9 cellular contexts compared by ENCODE assay signal in genomic region chr4:107862658-107863057, GRCh38. TPM values are rescaled to one million over a fixed set of nuclear protein-coding genes. Genes with fewer than 3 reads are reported as not detected.
A peak's percentile ranks its signal among the peaks of the same experiment; 100 is the strongest.
DNase-seq lines count a peak whose midpoint lies in the region; ATAC-seq, FAIRE-seq and TF ChIP-seq lines count a peak whose summit lies in the region.
"Had no signal": no experiment of that assay in that cellular context is flagged by ENCODE, and none has a peak within 500 bp of the region (broad histone marks: within the 10 kb centered on the region; RNA-seq: fewer than 3 reads in every experiment).

No MANE protein-coding gene starts in this region.

- H3K4me3 ChIP-seq in A549 (no peak overlapping the region), right atrium auricular region (no peak overlapping the region)

- TF ChIP-seq POLR2A in A549 (IDR thresholded peaks at IDR 0.05; ENCODE audit: low read length) (no peak), H54 (IDR thresholded peaks at IDR 0.05; ENCODE audit: low read depth, low read length) (no peak)

- TF ChIP-seq RAD21 in A549 (conservative IDR thresholded peaks at IDR 0.05 in 1 of 2, IDR thresholded peaks at IDR 0.05 in 1 of 2) = no peak

- H3K27ac ChIP-seq in A549 (no peak overlapping the region; a peak in 1 of 6 replicates), VCaP (peak overlapping the region; percentile 78), right atrium auricular region (peak overlapping the region; percentile 51 to 66)

- no peaks in the 10 kb centered on the region for H3K36me3 ChIP-seq in right atrium auricular region

- H3K4me2 ChIP-seq in A549 = peak overlapping the region; percentile 38; the same call in 2 of the 3 replicates

- H3K4me1 ChIP-seq in A549 (peaks cover 21% of the 10 kb centered on the region), right atrium auricular region (peaks cover 0 to 35% of the 10 kb centered on the region in 2 donors)

- FAIRE-seq in A549 (lab: Jason Lieb, UNC) (no peak), H54 (lab: Jason Lieb, UNC) (peak; percentile 97), frontal cortex (lab: Jason Lieb, UNC) (no peak)

- ATAC-seq in A549 (peak; percentile 74 to 80; a peak in 5 of 6 replicates), HG03354 (IDR thresholded peaks at IDR 0.05; ENCODE audit: poor library complexity, severe bottlenecking, unreplicated experiment) (no peak), GM21576 (IDR thresholded peaks at IDR 0.05; ENCODE audit: unreplicated experiment) (no peak), HG03025 (IDR thresholded peaks at IDR 0.05; ENCODE audit: low FRiP score, unreplicated experiment) (no peak)

- WGBS in A549 (ENCODE audit: missing lambda C conversion rate) = 37% methylated on average over 5 of the region's 5 CpGs

- H3K27me3 ChIP-seq in right atrium auricular region = no peaks in the 10 kb centered on the region

- DNase-seq in A549 (ENCODE audit: low read depth in 1 of 2, low spot score in 1 of 2) (peak; percentile 15 to 71), H54 (ENCODE audit: insufficient read length, low spot score) (peak; percentile 6), right atrium auricular region (ENCODE audit: low spot score) (no peak), frontal cortex (ENCODE audit: low spot score in 2 of 2) (no peak)
- DNase-seq: activated B cell treated with CpG ODN at 0.5 μM for 24 hours had no signal

- TF ChIP-seq EP300 in A549 (IDR thresholded peaks at IDR 0.05) = no peak

- H3K9me3 ChIP-seq in A549 = no peaks in the 10 kb centered on the region
- H3K9me3 ChIP-seq in right atrium auricular region = no peaks in the 10 kb centered on the region

- POLR2A ChIA-PET in A549 (lab: Yijun Ruan, JAX) = no interaction called here

- no peak for TF ChIP-seq CTCF in A549 (IDR thresholded peaks at IDR 0.05)
- no peak for TF ChIP-seq CTCF in VCaP (conservative IDR thresholded peaks at IDR 0.05)
- TF ChIP-seq CTCF in right atrium auricular region (IDR thresholded peaks at IDR 0.05) = no peak

- CTCF ChIA-PET in A549 (lab: Yijun Ruan, JAX) = interaction anchor here (0.6 to 1.1 kb wide), 2 partner anchors 50 to 141 kb away, joined by 3 read pairs; no protein-coding TSS in a partner anchor

TF ChIP-seq in A549, 52 proteins besides CTCF, POLR2A, EP300 and RAD21:
- TF ChIP-seq ZNF302 (CRISPR knock-in tag; IDR thresholded peaks at IDR 0.05) = no peak
- TF ChIP-seq MYC (IDR thresholded peaks at IDR 0.05; ENCODE audit: borderline replicate concordance, low read length) = no peak
- no peak for TF ChIP-seq KDM1A (IDR thresholded peaks at IDR 0.05; ENCODE audit: low read depth)
- no peak for TF ChIP-seq CEBPB (IDR thresholded peaks at IDR 0.05)
- no peak for TF ChIP-seq EHMT2 (IDR thresholded peaks at IDR 0.05; ENCODE audit: low read depth)
- no peak for TF ChIP-seq RCOR1 (IDR thresholded peaks at IDR 0.05; ENCODE audit: low read depth, low read length)

RNA-seq across cellular contexts. Expression of gene SGMS2, which starts 37.9 kb away (rescaled TPM):
- polyA plus RNA-seq in A549 (2011; rRNA removed) = 22.6 and 24.1 TPM in 2 replicates
- polyA plus RNA-seq in A549 (2012; cell fraction: cytosol; rRNA removed) = 8.0 and 9.0 TPM in 2 replicates
- 9.1 and 9.4 TPM in 2 replicates for polyA plus RNA-seq in A549 (2012; cell fraction: nucleus; rRNA removed)
- 8.0 to 9.4 TPM (median 8.5 TPM) in 3 replicates for polyA plus RNA-seq in A549 (2017; fragmentation: RNase III; extraction: RNeasy Plus Mini Kit Qiagen cat#74134 plus additional on column Dnase treatment)
- polyA minus RNA-seq in A549 (2011; rRNA and poly(A)+ RNA removed) = 39.8 and 41.6 TPM in 2 replicates
- total RNA-seq in right atrium auricular region = 10 to 100 TPM; 53.6 to 73.6 TPM
- 0.41 TPM for total RNA-seq in frontal cortex
- total RNA-seq: activated B cell treated with CpG ODN at 0.5 μM for 24 hours had no signal

Comparison
In these comparisons a context has a peak if more than half of its experiments do, and no peak if none do; other contexts are left out.
1. ATAC-seq: peak in A549 (2 of 2); none in HG03354 (single experiment), GM21576 (single experiment) and HG03025 (single experiment).
2. DNase-seq: peak in A549 (2 of 2) and H54 (single experiment); none in right atrium auricular region (single experiment) and frontal cortex (0 of 2).
3. H3K27ac ChIP-seq: peak in VCaP (single experiment) and right atrium auricular region (2 of 2); none in A549 (0 of 2).
4. RNA of gene SGMS2, which starts 37.9 kb away (total RNA-seq): 53.6 to 73.6 TPM in right atrium auricular region; 0.41 TPM in frontal cortex (single experiment); every median in the first group is over 10 times any median in the second.